ENCODE assay signal across 1 cellular context in the genomic region with DNA sequence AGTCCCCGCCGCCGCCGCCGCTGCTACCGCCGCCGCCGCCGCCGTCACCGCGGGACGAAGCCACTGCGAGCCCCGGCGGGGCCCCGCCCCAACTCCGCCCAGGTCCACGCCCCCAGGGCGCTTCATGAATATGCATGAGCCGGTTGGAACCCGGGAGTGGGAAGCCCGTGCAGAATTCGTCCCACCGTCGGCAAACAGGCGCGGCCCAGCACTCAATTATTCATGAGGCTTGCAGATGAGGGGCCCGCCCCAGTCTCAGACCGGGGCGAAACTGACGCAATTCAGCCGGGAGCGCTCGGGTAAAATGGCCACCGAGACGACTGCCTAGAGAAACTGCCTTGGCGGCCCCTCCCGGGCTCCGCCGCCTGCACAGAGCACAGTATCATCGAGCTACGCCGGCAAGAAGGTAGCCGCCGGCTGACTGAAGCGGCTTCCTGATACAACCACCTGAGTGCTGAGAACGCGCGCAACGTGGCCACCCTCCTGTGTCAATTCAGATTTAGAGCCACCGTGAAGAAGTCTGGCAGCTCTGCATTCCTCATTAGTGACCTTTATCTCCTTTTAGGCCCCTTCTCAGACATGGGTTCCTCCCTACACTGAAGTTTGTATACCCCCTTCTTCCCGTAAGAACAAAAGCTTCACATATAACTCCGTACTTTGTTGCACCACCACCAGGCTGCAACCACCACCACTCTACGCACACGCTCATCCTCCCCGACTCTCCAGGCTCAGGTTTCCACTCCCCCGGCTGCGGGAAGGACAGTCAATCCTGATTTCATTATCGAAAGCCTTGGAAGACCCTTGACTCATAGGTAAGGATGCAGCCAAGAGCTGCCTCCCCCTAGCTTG.
A peak's percentile ranks its signal among the peaks of the same experiment; 100 is the strongest.
TF ChIP-seq lines count a peak whose summit lies in the region.

A gene with protein sequence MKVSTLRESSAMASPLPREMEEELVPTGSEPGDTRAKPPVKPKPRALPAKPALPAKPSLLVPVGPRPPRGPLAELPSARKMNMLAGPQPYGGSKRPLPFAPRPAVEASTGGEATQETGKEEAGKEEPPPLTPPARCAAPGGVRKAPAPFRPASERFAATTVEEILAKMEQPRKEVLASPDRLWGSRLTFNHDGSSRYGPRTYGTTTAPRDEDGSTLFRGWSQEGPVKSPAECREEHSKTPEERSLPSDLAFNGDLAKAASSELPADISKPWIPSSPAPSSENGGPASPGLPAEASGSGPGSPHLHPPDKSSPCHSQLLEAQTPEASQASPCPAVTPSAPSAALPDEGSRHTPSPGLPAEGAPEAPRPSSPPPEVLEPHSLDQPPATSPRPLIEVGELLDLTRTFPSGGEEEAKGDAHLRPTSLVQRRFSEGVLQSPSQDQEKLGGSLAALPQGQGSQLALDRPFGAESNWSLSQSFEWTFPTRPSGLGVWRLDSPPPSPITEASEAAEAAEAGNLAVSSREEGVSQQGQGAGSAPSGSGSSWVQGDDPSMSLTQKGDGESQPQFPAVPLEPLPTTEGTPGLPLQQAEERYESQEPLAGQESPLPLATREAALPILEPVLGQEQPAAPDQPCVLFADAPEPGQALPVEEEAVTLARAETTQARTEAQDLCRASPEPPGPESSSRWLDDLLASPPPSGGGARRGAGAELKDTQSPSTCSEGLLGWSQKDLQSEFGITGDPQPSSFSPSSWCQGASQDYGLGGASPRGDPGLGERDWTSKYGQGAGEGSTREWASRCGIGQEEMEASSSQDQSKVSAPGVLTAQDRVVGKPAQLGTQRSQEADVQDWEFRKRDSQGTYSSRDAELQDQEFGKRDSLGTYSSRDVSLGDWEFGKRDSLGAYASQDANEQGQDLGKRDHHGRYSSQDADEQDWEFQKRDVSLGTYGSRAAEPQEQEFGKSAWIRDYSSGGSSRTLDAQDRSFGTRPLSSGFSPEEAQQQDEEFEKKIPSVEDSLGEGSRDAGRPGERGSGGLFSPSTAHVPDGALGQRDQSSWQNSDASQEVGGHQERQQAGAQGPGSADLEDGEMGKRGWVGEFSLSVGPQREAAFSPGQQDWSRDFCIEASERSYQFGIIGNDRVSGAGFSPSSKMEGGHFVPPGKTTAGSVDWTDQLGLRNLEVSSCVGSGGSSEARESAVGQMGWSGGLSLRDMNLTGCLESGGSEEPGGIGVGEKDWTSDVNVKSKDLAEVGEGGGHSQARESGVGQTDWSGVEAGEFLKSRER (N-terminal part only) (minus strand): TSS at position 67 of the 849 bp plus-strand sequence. CDS start 3,067 bp downstream, outside the sequence.

TF ChIP-seq in HepG2, 621 proteins besides CTCF, POLR2A, EP300 and RAD21 (continued from another document):
- TF ChIP-seq, protein P1, sequence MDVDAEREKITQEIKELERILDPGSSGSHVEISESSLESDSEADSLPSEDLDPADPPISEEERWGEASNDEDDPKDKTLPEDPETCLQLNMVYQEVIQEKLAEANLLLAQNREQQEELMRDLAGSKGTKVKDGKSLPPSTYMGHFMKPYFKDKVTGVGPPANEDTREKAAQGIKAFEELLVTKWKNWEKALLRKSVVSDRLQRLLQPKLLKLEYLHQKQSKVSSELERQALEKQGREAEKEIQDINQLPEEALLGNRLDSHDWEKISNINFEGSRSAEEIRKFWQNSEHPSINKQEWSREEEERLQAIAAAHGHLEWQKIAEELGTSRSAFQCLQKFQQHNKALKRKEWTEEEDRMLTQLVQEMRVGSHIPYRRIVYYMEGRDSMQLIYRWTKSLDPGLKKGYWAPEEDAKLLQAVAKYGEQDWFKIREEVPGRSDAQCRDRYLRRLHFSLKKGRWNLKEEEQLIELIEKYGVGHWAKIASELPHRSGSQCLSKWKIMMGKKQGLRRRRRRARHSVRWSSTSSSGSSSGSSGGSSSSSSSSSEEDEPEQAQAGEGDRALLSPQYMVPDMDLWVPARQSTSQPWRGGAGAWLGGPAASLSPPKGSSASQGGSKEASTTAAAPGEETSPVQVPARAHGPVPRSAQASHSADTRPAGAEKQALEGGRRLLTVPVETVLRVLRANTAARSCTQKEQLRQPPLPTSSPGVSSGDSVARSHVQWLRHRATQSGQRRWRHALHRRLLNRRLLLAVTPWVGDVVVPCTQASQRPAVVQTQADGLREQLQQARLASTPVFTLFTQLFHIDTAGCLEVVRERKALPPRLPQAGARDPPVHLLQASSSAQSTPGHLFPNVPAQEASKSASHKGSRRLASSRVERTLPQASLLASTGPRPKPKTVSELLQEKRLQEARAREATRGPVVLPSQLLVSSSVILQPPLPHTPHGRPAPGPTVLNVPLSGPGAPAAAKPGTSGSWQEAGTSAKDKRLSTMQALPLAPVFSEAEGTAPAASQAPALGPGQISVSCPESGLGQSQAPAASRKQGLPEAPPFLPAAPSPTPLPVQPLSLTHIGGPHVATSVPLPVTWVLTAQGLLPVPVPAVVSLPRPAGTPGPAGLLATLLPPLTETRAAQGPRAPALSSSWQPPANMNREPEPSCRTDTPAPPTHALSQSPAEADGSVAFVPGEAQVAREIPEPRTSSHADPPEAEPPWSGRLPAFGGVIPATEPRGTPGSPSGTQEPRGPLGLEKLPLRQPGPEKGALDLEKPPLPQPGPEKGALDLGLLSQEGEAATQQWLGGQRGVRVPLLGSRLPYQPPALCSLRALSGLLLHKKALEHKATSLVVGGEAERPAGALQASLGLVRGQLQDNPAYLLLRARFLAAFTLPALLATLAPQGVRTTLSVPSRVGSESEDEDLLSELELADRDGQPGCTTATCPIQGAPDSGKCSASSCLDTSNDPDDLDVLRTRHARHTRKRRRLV (CRISPR knock-in tag; IDR thresholded peaks at IDR 0.05): peak; percentile 48; the same call in 1 of the 2 replicates
- TF ChIP-seq HNRNPL (IDR thresholded peaks at IDR 0.05; ENCODE audit: low read depth, low read length): 0 out of 2 replicates have a peak, but pooled peaks have one; percentile 54
- no peak for TF ChIP-seq MBD4 (IDR thresholded peaks at IDR 0.05; ENCODE audit: borderline replicate concordance, low read length)
- no peak for TF ChIP-seq CHD4 (IDR thresholded peaks at IDR 0.05; ENCODE audit: borderline replicate concordance, low read length)
- TF ChIP-seq, protein P2, sequence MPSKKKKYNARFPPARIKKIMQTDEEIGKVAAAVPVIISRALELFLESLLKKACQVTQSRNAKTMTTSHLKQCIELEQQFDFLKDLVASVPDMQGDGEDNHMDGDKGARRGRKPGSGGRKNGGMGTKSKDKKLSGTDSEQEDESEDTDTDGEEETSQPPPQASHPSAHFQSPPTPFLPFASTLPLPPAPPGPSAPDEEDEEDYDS (CRISPR knock-in tag; IDR thresholded peaks at IDR 0.05): peak; percentile 54; the same call in 1 of the 2 replicates
- TF ChIP-seq GATAD1 (CRISPR knock-in tag; IDR thresholded peaks at IDR 0.05): peak; percentile 13; the same call in 1 of the 2 replicates
- TF ChIP-seq SIN3A (IDR thresholded peaks at IDR 0.05; ENCODE audit: borderline replicate concordance, low read depth, low read length): 0 out of 2 replicates have a peak, but pooled peaks have one; percentile 54
- TF ChIP-seq, protein P3, sequence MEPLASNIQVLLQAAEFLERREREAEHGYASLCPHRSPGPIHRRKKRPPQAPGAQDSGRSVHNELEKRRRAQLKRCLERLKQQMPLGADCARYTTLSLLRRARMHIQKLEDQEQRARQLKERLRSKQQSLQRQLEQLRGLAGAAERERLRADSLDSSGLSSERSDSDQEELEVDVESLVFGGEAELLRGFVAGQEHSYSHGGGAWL (CRISPR knock-in tag; IDR thresholded peaks at IDR 0.05): peak; percentile 26; the same call in 1 of the 2 replicates
- TF ChIP-seq, protein P4, sequence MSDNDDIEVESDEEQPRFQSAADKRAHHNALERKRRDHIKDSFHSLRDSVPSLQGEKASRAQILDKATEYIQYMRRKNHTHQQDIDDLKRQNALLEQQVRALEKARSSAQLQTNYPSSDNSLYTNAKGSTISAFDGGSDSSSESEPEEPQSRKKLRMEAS (IDR thresholded peaks at IDR 0.05): peak; percentile 41
- TF ChIP-seq KDM2A (CRISPR knock-in tag; IDR thresholded peaks at IDR 0.05; ENCODE audit: borderline replicate concordance, low read depth): peak; percentile 75; the same call in 1 of the 2 replicates
- no peak for TF ChIP-seq ZBTB1 (CRISPR knock-in tag; IDR thresholded peaks at IDR 0.05; ENCODE audit: borderline replicate concordance)
- TF ChIP-seq, protein P5, sequence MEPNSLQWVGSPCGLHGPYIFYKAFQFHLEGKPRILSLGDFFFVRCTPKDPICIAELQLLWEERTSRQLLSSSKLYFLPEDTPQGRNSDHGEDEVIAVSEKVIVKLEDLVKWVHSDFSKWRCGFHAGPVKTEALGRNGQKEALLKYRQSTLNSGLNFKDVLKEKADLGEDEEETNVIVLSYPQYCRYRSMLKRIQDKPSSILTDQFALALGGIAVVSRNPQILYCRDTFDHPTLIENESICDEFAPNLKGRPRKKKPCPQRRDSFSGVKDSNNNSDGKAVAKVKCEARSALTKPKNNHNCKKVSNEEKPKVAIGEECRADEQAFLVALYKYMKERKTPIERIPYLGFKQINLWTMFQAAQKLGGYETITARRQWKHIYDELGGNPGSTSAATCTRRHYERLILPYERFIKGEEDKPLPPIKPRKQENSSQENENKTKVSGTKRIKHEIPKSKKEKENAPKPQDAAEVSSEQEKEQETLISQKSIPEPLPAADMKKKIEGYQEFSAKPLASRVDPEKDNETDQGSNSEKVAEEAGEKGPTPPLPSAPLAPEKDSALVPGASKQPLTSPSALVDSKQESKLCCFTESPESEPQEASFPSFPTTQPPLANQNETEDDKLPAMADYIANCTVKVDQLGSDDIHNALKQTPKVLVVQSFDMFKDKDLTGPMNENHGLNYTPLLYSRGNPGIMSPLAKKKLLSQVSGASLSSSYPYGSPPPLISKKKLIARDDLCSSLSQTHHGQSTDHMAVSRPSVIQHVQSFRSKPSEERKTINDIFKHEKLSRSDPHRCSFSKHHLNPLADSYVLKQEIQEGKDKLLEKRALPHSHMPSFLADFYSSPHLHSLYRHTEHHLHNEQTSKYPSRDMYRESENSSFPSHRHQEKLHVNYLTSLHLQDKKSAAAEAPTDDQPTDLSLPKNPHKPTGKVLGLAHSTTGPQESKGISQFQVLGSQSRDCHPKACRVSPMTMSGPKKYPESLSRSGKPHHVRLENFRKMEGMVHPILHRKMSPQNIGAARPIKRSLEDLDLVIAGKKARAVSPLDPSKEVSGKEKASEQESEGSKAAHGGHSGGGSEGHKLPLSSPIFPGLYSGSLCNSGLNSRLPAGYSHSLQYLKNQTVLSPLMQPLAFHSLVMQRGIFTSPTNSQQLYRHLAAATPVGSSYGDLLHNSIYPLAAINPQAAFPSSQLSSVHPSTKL (CRISPR knock-in tag; IDR thresholded peaks at IDR 0.05): peak; percentile 7; the same call in 1 of the 2 replicates
- peak; percentile 56; the same call in 1 of the 2 replicates for TF ChIP-seq FIP1L1 (IDR thresholded peaks at IDR 0.05; ENCODE audit: borderline replicate concordance, insufficient read depth, low read depth, low read length)
